29 cellular contexts compared by ENCODE assay signal in genomic region chr4:111113591-111113990, GRCh38.
"Had no signal": no experiment of that assay in that cellular context is flagged by ENCODE, and none has a peak within 500 bp of the region (broad histone marks: within the 10 kb centered on the region; RNA-seq: fewer than 3 reads in every experiment).

No MANE protein-coding gene starts in this region.

- H3K27me3 ChIP-seq: left lung, pancreas, suprapubic skin, tibial artery, upper lobe of right lung, uterus had no signal

- H3K9me3 ChIP-seq: left lung, lower lobe of right lung, mucosa of descending colon, pancreas, prostate gland, suprapubic skin, thoracic aorta, tibial artery, upper lobe of right lung, uterus had no signal

- H3K36me3 Mint-ChIP-seq: mesothelial cell of epicardium; naive thymus-derived CD8-positive, alpha-beta T cell; stimulated activated effector memory CD8-positive, alpha-beta T cell treated with anti-CD3 and anti-CD28 coated beads, Interleukin-12 subunit alpha, Interleukin-12 subunit beta, amount 100 ng/mL, for 72 hours had no signal

- H3K27ac ChIP-seq: left lung, lower lobe of right lung, pancreas, prostate gland, suprapubic skin, thoracic aorta, tibial artery, upper lobe of right lung, uterus had no signal

- H3K4me3 ChIP-seq: left lung, lower lobe of right lung, mucosa of descending colon, pancreas, prostate gland, suprapubic skin, thoracic aorta, tibial artery, upper lobe of right lung, uterus had no signal

- H3K4me1 Mint-ChIP-seq: mesothelial cell of epicardium; naive thymus-derived CD8-positive, alpha-beta T cell; nephron; neural crest cell; stimulated activated effector memory CD8-positive, alpha-beta T cell treated with anti-CD3 and anti-CD28 coated beads, Interleukin-12 subunit alpha, Interleukin-12 subunit beta, amount 100 ng/mL, for 72 hours had no signal

- DNase-seq: hippocampal formation; kidney; left colon; left lung; lower lobe of right lung; mesendoderm; mucosa of descending colon; naive thymus-derived CD8-positive, alpha-beta T cell; nucleus accumbens; pancreas; posterior cingulate gyrus; retina; right cardiac atrium; stimulated activated CD4-positive, alpha-beta T cell treated with anti-CD3 and anti-CD28 coated beads, Interleukin-4, amount 100 ng/mL, for 24 hours; stimulated activated naive CD4-positive, alpha-beta T cell; tibial artery; trophoblast cell; upper lobe of right lung; uterus had no signal

- H3K4me1 ChIP-seq: left lung, lower lobe of right lung, pancreas, prostate gland, suprapubic skin, tibial artery, upper lobe of right lung, uterus had no signal

- H3K36me3 ChIP-seq: left lung, lower lobe of right lung, pancreas, prostate gland, suprapubic skin, thoracic aorta, tibial artery, upper lobe of right lung, uterus had no signal

- H3K27me3 Mint-ChIP-seq: naive thymus-derived CD8-positive, alpha-beta T cell; stimulated activated naive CD8-positive, alpha-beta T cell treated with anti-CD3 and anti-CD28 coated beads, Interleukin-15, Interleukin-2, amounts not matched to agents 100 ng/mL and 50 ng/mL, for 24 hours had no signal

- H3K9me3 Mint-ChIP-seq: nephron; neural crest cell; stimulated activated naive CD8-positive, alpha-beta T cell treated with anti-CD3 and anti-CD28 coated beads, Interleukin-15, Interleukin-2, amounts not matched to agents 100 ng/mL and 50 ng/mL, for 24 hours had no signal

- FAIRE-seq: islet of Langerhans, kidney, pancreas had no signal

- ATAC-seq: left colon; left lung; lower lobe of right lung; mucosa of descending colon; naive thymus-derived CD8-positive, alpha-beta T cell; pancreas; right cardiac atrium; sciatic nerve; stimulated activated effector memory CD8-positive, alpha-beta T cell treated with anti-CD3 and anti-CD28 coated beads, Interleukin-12 subunit alpha, Interleukin-12 subunit beta, amount 100 ng/mL, for 72 hours; upper lobe of right lung had no signal

- H3K27ac Mint-ChIP-seq: mesothelial cell of epicardium; naive thymus-derived CD8-positive, alpha-beta T cell; nephron; stimulated activated effector memory CD8-positive, alpha-beta T cell treated with anti-CD3 and anti-CD28 coated beads, Interleukin-12 subunit alpha, Interleukin-12 subunit beta, amount 100 ng/mL, for 72 hours; stimulated activated naive CD8-positive, alpha-beta T cell treated with anti-CD3 and anti-CD28 coated beads, Interleukin-15, Interleukin-2, amounts not matched to agents 100 ng/mL and 50 ng/mL, for 24 hours had no signal

- H3K4me3 Mint-ChIP-seq: mesothelial cell of epicardium; naive thymus-derived CD8-positive, alpha-beta T cell; nephron; neural crest cell; stimulated activated effector memory CD8-positive, alpha-beta T cell treated with anti-CD3 and anti-CD28 coated beads, Interleukin-12 subunit alpha, Interleukin-12 subunit beta, amount 100 ng/mL, for 72 hours; stimulated activated naive CD8-positive, alpha-beta T cell treated with anti-CD3 and anti-CD28 coated beads, Interleukin-15, Interleukin-2, amounts not matched to agents 100 ng/mL and 50 ng/mL, for 24 hours had no signal
